Comparison of ENCODE assay signal across 13 cellular contexts in the genomic region with DNA sequence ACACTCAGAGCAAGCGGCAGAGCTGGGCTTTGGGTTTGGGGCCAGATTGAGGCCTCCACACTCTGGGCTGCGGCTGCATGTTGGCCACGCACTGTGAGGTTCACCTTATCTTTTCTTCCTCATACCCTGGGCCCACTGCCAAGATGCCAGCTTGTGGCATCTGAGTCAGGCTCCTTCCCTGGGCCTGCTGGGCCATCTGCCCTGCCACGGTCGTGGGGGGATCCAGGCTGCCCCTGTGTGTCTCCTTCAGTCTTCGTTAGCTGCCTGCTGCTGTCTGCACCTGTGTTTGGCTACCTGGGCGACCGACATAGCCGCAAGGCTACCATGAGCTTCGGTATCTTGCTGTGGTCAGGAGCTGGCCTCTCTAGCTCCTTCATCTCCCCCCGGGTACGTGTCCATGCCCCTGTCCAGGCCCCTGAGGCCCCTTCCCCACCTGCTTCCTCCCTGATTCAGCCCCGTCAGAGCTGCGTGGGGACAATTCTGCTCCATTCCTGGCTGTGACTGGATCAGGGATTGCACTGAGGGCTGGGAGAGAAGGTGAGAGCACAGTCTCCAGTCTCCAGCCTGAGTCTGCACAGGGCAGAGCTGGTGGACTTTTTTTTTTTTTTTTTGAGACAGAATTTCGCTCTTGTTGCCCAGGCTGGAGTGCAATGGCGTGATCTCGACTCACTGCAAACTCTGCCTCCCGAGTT. TPM values are rescaled to one million over a fixed set of nuclear protein-coding genes. Genes with fewer than 3 reads are reported as not detected.
DNase-seq lines count a peak whose midpoint lies in the region; ATAC-seq, FAIRE-seq and TF ChIP-seq lines count a peak whose summit lies in the region.
"Had no signal": no experiment of that assay in that cellular context is flagged by ENCODE, and none has a peak within 500 bp of the region (broad histone marks: within the 10 kb centered on the region; RNA-seq: fewer than 3 reads in every experiment).

No MANE protein-coding gene starts in this region.

- no peak for TF ChIP-seq POLR2A in GM12891 (IDR thresholded peaks at IDR 0.05; ENCODE audit: low read depth, low read length)

- no peak for ATAC-seq in GM19023 (IDR thresholded peaks at IDR 0.05; ENCODE audit: unreplicated experiment)
- no peak for ATAC-seq in GM18873 (IDR thresholded peaks at IDR 0.05; ENCODE audit: low FRiP score, unreplicated experiment)
- ATAC-seq: GM23338 had no signal

- DNase-seq in DMS79 treated with DMSO at 0.1 percent for 48 hours (lab: John Stamatoyannopoulos, UW) (peak; percentile 45), NCI-H446 treated with DMSO at 0.1 percent for 48 hours (lab: John Stamatoyannopoulos, UW) (peak; percentile 49), dermis blood vessel endothelial cell (peak; percentile 11), non-pigmented ciliary epithelial cell (ENCODE audit: low read depth) (peak; percentile 1), GM12891 (ENCODE audit: insufficient read length, low spot score) (no peak), NCI-H1105 (lab: John Stamatoyannopoulos, UW) (no peak)
- DNase-seq: activated effector memory CD4-positive, alpha-beta T cell treated with Interleukin-2 at 50 U/mL for 16 hours; CD4-positive, alpha-beta T cell; effector CD8-positive, alpha-beta T cell; NCI-H2081 treated with DMSO at 0.1 percent for 48 hours had no signal

- no peak for FAIRE-seq in GM12891 (lab: Jason Lieb, UNC)

TF ChIP-seq in GM12891, 5 proteins besides CTCF, POLR2A, EP300 and RAD21:
- TF ChIP-seq SPI1 (IDR thresholded peaks at IDR 0.05; ENCODE audit: low read depth, low read length) (no peak), PAX5 (IDR thresholded peaks at IDR 0.05; ENCODE audit: insufficient read depth, low read length, severe bottlenecking) (no peak), TAF1 (IDR thresholded peaks at IDR 0.05; ENCODE audit: low read depth, low read length) (no peak), POU2F2 (IDR thresholded peaks at IDR 0.05; ENCODE audit: low read depth, low read length) (no peak), POLR2AphosphoS5 (IDR thresholded peaks at IDR 0.05; ENCODE audit: low read depth, low read length) (no peak)

RNA-seq across cellular contexts. Expression of a gene that starts 11.2 kb away (rescaled TPM):
- total RNA-seq in dermis blood vessel endothelial cell: 0.23 and 0.34 TPM in 2 replicates
- 1.3 TPM for polyA plus RNA-seq in GM12891 (2012; ENCODE audit: low read depth, missing spikeins)
- total RNA-seq: GM23338 had no signal
- polyA plus RNA-seq: GM23338 had no signal

RNA-seq across cellular contexts. Expression of a gene that starts 53.8 kb away (rescaled TPM):
- total RNA-seq in dermis blood vessel endothelial cell: 84.6 and 122 TPM in 2 replicates
- polyA plus RNA-seq in GM12891 (2012; ENCODE audit: low read depth, missing spikeins): 0.47 TPM

Comparison
In these comparisons a context has a peak if more than half of its experiments do, and no peak if none do; other contexts are left out.
1. DNase-seq: peak in DMS79 treated with DMSO at 0.1 percent for 48 hours (single experiment), NCI-H446 treated with DMSO at 0.1 percent for 48 hours (single experiment), dermis blood vessel endothelial cell (single experiment) and non-pigmented ciliary epithelial cell (single experiment); none in GM12891 (single experiment) and NCI-H1105 (single experiment).